ENCODE assay signal across 8 cellular contexts in genomic region chr15:90221251-90221900, GRCh38. TPM values are rescaled to one million over a fixed set of nuclear protein-coding genes. Genes with fewer than 3 reads are reported as not detected.
DNase-seq lines count a peak whose midpoint lies in the region; ATAC-seq and TF ChIP-seq lines count a peak whose summit lies in the region.

No MANE protein-coding gene starts in this region.

- H3K27ac ChIP-seq in right cardiac atrium (ENCODE audit: low read length): no peak overlapping the region

- H3K4me3 ChIP-seq in astrocyte of the cerebellum (ENCODE audit: low read depth, low read length): no peak overlapping the region
- H3K4me3 ChIP-seq in right cardiac atrium (ENCODE audit: low read length): no peak overlapping the region

- peak; percentile 58 for DNase-seq in CD1c-positive myeloid dendritic cell (ENCODE audit: extremely low spot score)
- DNase-seq in GM20000 (ENCODE audit: low spot score): peak; percentile 67
- peak; percentile 60 for DNase-seq in NCI-H748 (lab: John Stamatoyannopoulos, UW; ENCODE audit: unreplicated experiment)
- peak; percentile 57 for DNase-seq in astrocyte of the cerebellum (ENCODE audit: low read depth)
- peak; percentile 85 to 93 (median 92) for DNase-seq in right cardiac atrium
- peak; percentile 88 for DNase-seq in sciatic nerve (ENCODE audit: low spot score)

- H3K27me3 ChIP-seq in right cardiac atrium (ENCODE audit: control insufficient read depth, insufficient read depth): no peaks in the 10 kb centered on the region

- peak; percentile 73 to 86 for ATAC-seq in right cardiac atrium
- peak; percentile 89 for ATAC-seq in sciatic nerve
- no peak for ATAC-seq in HG03457 (IDR thresholded peaks at IDR 0.05; ENCODE audit: unreplicated experiment)
- no peak for ATAC-seq in GM18858 (IDR thresholded peaks at IDR 0.05; ENCODE audit: unreplicated experiment)

- H3K4me1 ChIP-seq in right cardiac atrium (ENCODE audit: control insufficient read depth, insufficient read depth, low read length): peaks cover 2% of the 10 kb centered on the region

- TF ChIP-seq CTCF in GM20000 (IDR thresholded peaks at IDR 0.05; ENCODE audit: extremely low read depth, missing control alignments): peak; percentile 61
- TF ChIP-seq CTCF in astrocyte of the cerebellum (IDR thresholded peaks at IDR 0.05; ENCODE audit: low read depth, low read length, missing control alignments): peak; percentile 90

- in situ Hi-C loops in astrocyte of the cerebellum (cut with HindIII; ENCODE audit: low sequenced_read_pairs): no loop called here

- WGBS in right cardiac atrium: 33% methylated on average over 14 of the region's 14 CpGs

- intact Hi-C loops in right cardiac atrium (cut with DNase I) (no loop called here), sciatic nerve (cut with DNase I) (no loop called here)

- H3K9me3 ChIP-seq in right cardiac atrium (ENCODE audit: control insufficient read depth, low read length): no peaks in the 10 kb centered on the region

RNA-seq across cellular contexts. Expression of gene CIB1, which starts 12.4 kb away (rescaled TPM):
- 10 to 100 TPM; 69.5 to 70.7 (median 70.1) TPM for total RNA-seq in right cardiac atrium
- polyA plus RNA-seq in right cardiac atrium: 95.8 TPM
- total RNA-seq in sciatic nerve: 43.3 TPM

RNA-seq across cellular contexts. Expression of gene GDPGP1, which starts 12.6 kb away (rescaled TPM):
- total RNA-seq in right cardiac atrium (10 to 100 TPM; 10.6 to 20.5 (median 15.6) TPM), sciatic nerve (5.4 TPM)
- polyA plus RNA-seq in right cardiac atrium: 6.5 TPM

RNA-seq across cellular contexts. Expression of gene SEMA4B, which starts 20.2 kb away (rescaled TPM):
- total RNA-seq in right cardiac atrium (10 to 100 TPM; 32.6 to 39.6 (median 33.5) TPM), sciatic nerve (55.9 TPM)
- polyA plus RNA-seq in right cardiac atrium: 16.4 TPM

RNA-seq across cellular contexts. Expression of gene TTLL13, which starts 28.0 kb away (rescaled TPM):
- under 1 TPM in 2 of 4 donors, not detected in 2; 0.24 to 0.54 TPM for total RNA-seq in right cardiac atrium
- polyA plus RNA-seq in right cardiac atrium: 0.72 TPM
- 0.71 TPM for total RNA-seq in sciatic nerve

RNA-seq across cellular contexts. Expression of gene NGRN, which starts 44.1 kb away (rescaled TPM):
- total RNA-seq in right cardiac atrium (100 to 1,000 TPM; 135 to 159 (median 154) TPM), sciatic nerve (63.8 TPM)
- 163 TPM for polyA plus RNA-seq in right cardiac atrium

Comparison
In these comparisons a context has a peak if more than half of its experiments do, and no peak if none do; other contexts are left out.
1. ATAC-seq: peak in right cardiac atrium (2 of 2) and sciatic nerve (single experiment); none in HG03457 (single experiment) and GM18858 (single experiment).
2. Peak in every context shown above with its lines, with median percentiles within 50 percentile points of each other: DNase-seq.